ENCODE assay signal across 7 cellular contexts in the genomic region with DNA sequence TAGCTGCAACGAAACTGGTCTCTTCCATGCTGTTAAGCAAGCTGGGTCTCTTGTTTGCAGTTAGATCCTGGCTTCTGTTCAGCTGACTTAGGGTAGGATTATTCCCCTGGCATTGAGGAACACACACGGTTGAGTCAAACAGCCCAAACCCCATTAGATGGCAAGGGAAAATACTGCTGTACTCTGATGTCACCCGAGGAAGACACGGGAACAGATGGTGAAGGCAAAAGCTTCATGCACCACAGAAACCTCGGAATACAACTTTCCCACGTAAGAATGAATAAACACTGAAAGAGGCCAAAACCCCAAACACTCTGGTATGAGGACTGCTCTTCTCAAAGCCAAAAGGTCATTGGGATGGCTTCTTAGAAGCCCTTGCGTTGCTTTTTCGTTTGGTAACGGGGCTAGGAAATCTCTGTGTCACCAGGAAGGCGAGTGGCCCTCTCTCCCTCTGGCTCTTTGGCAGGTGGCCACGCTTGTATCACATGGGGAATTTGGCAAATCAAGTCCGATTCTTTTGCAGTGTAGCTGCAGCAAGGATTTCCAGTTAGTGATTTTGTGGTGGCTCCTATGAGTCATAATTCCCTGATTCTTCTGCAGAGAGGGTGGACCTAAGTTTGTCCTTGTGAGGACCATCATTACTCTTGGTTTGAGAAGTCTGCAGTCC. TPM values are rescaled to one million over a fixed set of nuclear protein-coding genes. Genes with fewer than 3 reads are reported as not detected.
DNase-seq lines count a peak whose midpoint lies in the region; ATAC-seq and TF ChIP-seq lines count a peak whose summit lies in the region.

No MANE protein-coding gene starts in this region.

- no peaks in the 10 kb centered on the region for H3K36me3 ChIP-seq in spleen

- peaks cover 15 to 90% (median 44%) of the 10 kb centered on the region in 6 donors for H3K4me1 ChIP-seq in spleen

- intact Hi-C loops in left ventricle myocardium superior (cut with micrococcal nuclease), result no loop called here
- intact Hi-C loops in spleen (cut with DNase I; ENCODE audit: low total_unique reads), result loop anchor here (10.0 kb wide), 1 partner anchor 51 kb away; no protein-coding TSS in a partner anchor

- H3K27me3 ChIP-seq in spleen (replicated peaks in 1 of 7), result no peaks in the 10 kb centered on the region

- TF ChIP-seq CTCF in spleen (IDR thresholded peaks at IDR 0.05 in 8 of 11, conservative IDR thresholded peaks at IDR 0.05 in 3 of 11), result no peak

- H3K4me3 ChIP-seq in spleen, result peak overlapping the region in 1 of 8 donors; percentile 27

- no peak for TF ChIP-seq POLR2A in spleen (IDR thresholded peaks at IDR 0.05)

- H3K27ac ChIP-seq in angular gyrus (ENCODE audit: low read depth, low read length) (peak overlapping the region; percentile 37), spleen (peak overlapping the region in 7 of 8 donors; percentile 3 to 67 (median 52))

- H3K9me3 ChIP-seq in spleen, result no peaks in the 10 kb centered on the region

- 46 to 62% (median 47%) methylated on average over 12 of the region's 12 CpGs for WGBS in spleen, 5 donors

- DNase-seq in M059J (ENCODE audit: low read depth) (peak; percentile 100), left ventricle myocardium superior (peak; percentile 85), spleen (no peak), NCI-H226 (no peak)
- DNase-seq in effector CD4-positive, alpha-beta T cell, result no peak

- ATAC-seq in GM18858 (IDR thresholded peaks at IDR 0.05; ENCODE audit: unreplicated experiment) (peak; percentile 22), left ventricle myocardium superior (peak; percentile 89)

RNA-seq across cellular contexts. Expression of gene LYST, which starts 16.7 kb away (rescaled TPM):
- 4.8 and 12.2 TPM in 2 replicates for total RNA-seq in M059J (2014; rRNA removed; shearing (Covaris generic))
- total RNA-seq in left ventricle myocardium superior, result 11.9 TPM
- total RNA-seq in spleen, result 100 to 1,000 TPM in 5 of 7 donors, 10 to 100 TPM in 2; 76.9 to 169 (median 109) TPM
- polyA plus RNA-seq in spleen, result 10 to 100 TPM in 1 of 3 donors, 1 to 10 TPM in 2; 9.0 to 11.8 (median 9.9) TPM

Comparison
In these comparisons a context has a peak if more than half of its experiments do, and no peak if none do; other contexts are left out.
1. DNase-seq: peak in M059J (single experiment) and left ventricle myocardium superior (single experiment); none in spleen (single experiment), effector CD4-positive, alpha-beta T cell (single experiment) and NCI-H226 (single experiment).